16 cellular contexts compared by ENCODE assay signal in the genomic region with DNA sequence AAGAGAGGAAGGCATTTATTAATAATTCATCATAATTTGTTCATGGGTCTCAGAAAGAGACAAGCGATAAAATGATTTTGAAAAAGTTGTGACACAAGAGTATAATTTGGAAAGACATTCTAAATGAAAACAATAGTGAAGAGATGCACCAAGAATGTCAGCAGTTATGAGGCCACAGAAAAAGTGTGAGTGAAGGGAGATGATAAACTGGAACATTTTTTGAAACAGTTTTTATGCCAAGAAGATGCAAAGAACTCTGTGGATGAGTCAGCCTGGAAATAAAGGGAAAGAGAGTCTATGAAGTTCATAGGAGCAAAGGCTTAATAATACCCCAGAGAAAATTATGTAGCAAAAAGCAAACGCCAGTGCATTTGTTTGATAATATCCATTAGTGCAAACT.
DNase-seq lines count a peak whose midpoint lies in the region; ATAC-seq and TF ChIP-seq lines count a peak whose summit lies in the region.
"Had no signal": no experiment of that assay in that cellular context is flagged by ENCODE, and none has a peak within 500 bp of the region (broad histone marks: within the 10 kb centered on the region; RNA-seq: fewer than 3 reads in every experiment).

No MANE protein-coding gene starts in this region.

- H3K56ac ChIP-seq in IMR-90 (ENCODE audit: extremely low read depth, insufficient read depth, low read length) = no peak overlapping the region

- in situ Hi-C loops in IMR-90 (cut with MboI; ENCODE audit: low sequenced_read_pairs) = no loop called here
- in situ Hi-C loops in brain microvascular endothelial cell (cut with HindIII; ENCODE audit: low pct_ligation_motif_present, low sequenced_read_pairs) = no loop called here

- no peak overlapping the region for H3K4me2 ChIP-seq in IMR-90 (ENCODE audit: low read depth, low read length)
- no peak overlapping the region for H3K4me2 ChIP-seq in smooth muscle cell

- no peak overlapping the region for H2BK120ac ChIP-seq in IMR-90 (ENCODE audit: low read depth, low read length)

- intact Hi-C loops in IMR-90 (cut with micrococcal nuclease) = loop anchor here (5.0 kb wide), 2 partner anchors 103 to 188 kb away; a partner anchor contains a TSS

- H4K91ac ChIP-seq in IMR-90 (ENCODE audit: insufficient read depth, low read depth, low read length) = peak overlapping the region; percentile 88; the same call in 1 of the 2 replicates

- no CpG with 5 or more reads among the region's 2 CpGs for WGBS in IMR-90 (ENCODE audit: extremely low coverage in 2 of 2, insufficient read length in 1 of 2), 2 experiments
- WGBS in smooth muscle cell (ENCODE audit: low lambda C conversion rate) = 88% methylated on average over 2 of the region's 2 CpGs

- no peak for TF ChIP-seq RAD21 in IMR-90 (IDR thresholded peaks at IDR 0.05; ENCODE audit: low read length)

- H4K8ac ChIP-seq in IMR-90 (ENCODE audit: low read depth in 2 of 2, low read length in 2 of 2) = peak overlapping the region; percentile 45 to 79; a peak in 1 of 4 replicates

- H3K27me3 ChIP-seq in IMR-90 (ENCODE audit: control insufficient read depth, insufficient read depth, low read length) (no peaks in the 10 kb centered on the region), brain microvascular endothelial cell (replicated peaks) (no peaks in the 10 kb centered on the region), smooth muscle cell (ENCODE audit: low read depth) (peaks cover 53% of the 10 kb centered on the region)
- H3K27me3 ChIP-seq: body of pancreas, testis had no signal

- H3K36me3 ChIP-seq in IMR-90 (ENCODE audit: control insufficient read depth, insufficient read depth, low read length) (no peaks in the 10 kb centered on the region), brain microvascular endothelial cell (replicated peaks) (no peaks in the 10 kb centered on the region), smooth muscle cell (ENCODE audit: low read depth) (no peaks in the 10 kb centered on the region)

- H3F3A ChIP-seq in smooth muscle cell (ENCODE audit: low read depth) = no peaks in the 10 kb centered on the region

- CTCF ChIA-PET in IMR-90 (lab: Yijun Ruan, JAX) = no interaction called here

- H2BK15ac ChIP-seq in IMR-90 (ENCODE audit: low read depth, low read length) = no peak overlapping the region

- TF ChIP-seq POLR2A in IMR-90 (IDR thresholded peaks at IDR 0.05; ENCODE audit: low read depth, low read length) = no peak

- no peak overlapping the region for H3K23ac ChIP-seq in IMR-90 (ENCODE audit: low read depth, low read length)

- H4K20me1 ChIP-seq in IMR-90 (ENCODE audit: insufficient read depth, low read length) (no peaks in the 10 kb centered on the region), smooth muscle cell (ENCODE audit: low read depth) (no peaks in the 10 kb centered on the region)

- H2AK5ac ChIP-seq in IMR-90 (ENCODE audit: low read depth, low read length) = no peak overlapping the region

- H4K5ac ChIP-seq in IMR-90 (ENCODE audit: low read depth, low read length) = no peak overlapping the region

- H3K4me3 ChIP-seq in IMR-90 (ENCODE audit: insufficient read depth, low read depth, low read length) (no peak overlapping the region), brain microvascular endothelial cell (ENCODE audit: low read depth, low read length) (no peak overlapping the region), smooth muscle cell (no peak overlapping the region)
- H3K4me3 ChIP-seq: body of pancreas, testis had no signal

- H3K79me1 ChIP-seq in IMR-90 (ENCODE audit: low read depth in 1 of 2, low read length in 2 of 2) = no peaks in the 10 kb centered on the region

- H3K9me3 ChIP-seq in IMR-90 (ENCODE audit: control insufficient read depth, insufficient read depth, low read length) (no peaks in the 10 kb centered on the region), smooth muscle cell (replicated peaks; ENCODE audit: low read depth) (no peaks in the 10 kb centered on the region)
- H3K9me3 ChIP-seq: body of pancreas, testis had no signal

- H2BK20ac ChIP-seq in IMR-90 (ENCODE audit: low read depth, low read length) = no peak overlapping the region

- DNase-seq in IMR-90 (peak; percentile 66), brain microvascular endothelial cell (peak; percentile 60), glomerular visceral epithelial cell (ENCODE audit: extremely low spot score) (peak; percentile 25), smooth muscle cell (lab: John Stamatoyannopoulos, UW; ENCODE audit: unreplicated experiment) (no peak)
- DNase-seq in stimulated activated CD4-positive, alpha-beta T cell treated with anti-CD3 and anti-CD28 coated beads, Interleukin-4, amount 100 ng/mL, for 24 hours = no peak
- DNase-seq in activated naive CD4-positive, alpha-beta T cell (lab: John Stamatoyannopoulos, UW) = no peak
- DNase-seq: activated CD4-positive, alpha-beta T cell treated with anti-CD3 and anti-CD28 coated beads, Interleukin-2, amount 50 U/mL, for 1 hour; body of pancreas; C1 segment of cervical spinal cord; DMS153; left cardiac atrium; small intestine; SW 1271; testis had no signal

- peak overlapping the region; percentile 80 for H2BK5ac ChIP-seq in IMR-90 (ENCODE audit: low read depth, low read length, poor library complexity, severe bottlenecking)

- H2AFZ ChIP-seq in IMR-90 (replicated peaks; ENCODE audit: low read length, poor library complexity) = no peak overlapping the region
- no peak overlapping the region for H2AFZ ChIP-seq in smooth muscle cell (ENCODE audit: low read depth)
- H2AFZ ChIP-seq: parathyroid adenoma had no signal

- POLR2A ChIA-PET in IMR-90 (lab: Charles Lee; ENCODE audit: unreplicated experiment) = no interaction called here

- ATAC-seq in IMR-90 (ENCODE audit: low read depth) (peak; percentile 58), HG03442 (IDR thresholded peaks at IDR 0.05; ENCODE audit: unreplicated experiment) (no peak)
- ATAC-seq: body of pancreas had no signal

- H3K9ac ChIP-seq in IMR-90 (ENCODE audit: low read depth, low read length) (no peak overlapping the region), smooth muscle cell (ENCODE audit: low read depth) (no peak overlapping the region)
- H3K9ac ChIP-seq: parathyroid adenoma had no signal

- H3K4ac ChIP-seq in IMR-90 (ENCODE audit: low read depth, low read length) = no peak overlapping the region

- no TSS peak for BruUV-seq in IMR-90 (replicated peaks; lab: Mats Ljungman, UMichigan)

- H3K18ac ChIP-seq in IMR-90 (ENCODE audit: low read depth, low read length) = no peak overlapping the region

- H3K9me1 ChIP-seq in IMR-90 (ENCODE audit: insufficient read depth, low read length) = peaks cover 4% of the 10 kb centered on the region; the same call in 1 of the 2 replicates

- H3K79me2 ChIP-seq in smooth muscle cell (ENCODE audit: low read depth) = no peaks in the 10 kb centered on the region
- H3K79me2 ChIP-seq: parathyroid adenoma had no signal

- no peak overlapping the region for H2AK9ac ChIP-seq in IMR-90 (replicated peaks; ENCODE audit: low read depth, low read length, poor library complexity)

- TF ChIP-seq CTCF in IMR-90 (conservative IDR thresholded peaks at IDR 0.05; ENCODE audit: low read depth, low read length) (no peak), brain microvascular endothelial cell (IDR thresholded peaks at IDR 0.05; ENCODE audit: low read depth, low read length, missing control alignments) (no peak), smooth muscle cell (IDR thresholded peaks at IDR 0.05; ENCODE audit: borderline replicate concordance, insufficient read depth, poor library complexity, severe bottlenecking) (no peak)

- H3K14ac ChIP-seq in IMR-90 (replicated peaks; ENCODE audit: low read depth, low read length) = no peak overlapping the region

- dilution Hi-C loops in IMR-90 (cut with HindIII; ENCODE audit: low sequenced_read_pairs, unreplicated experiment) = no loop called here

- H3K4me1 ChIP-seq in IMR-90 (ENCODE audit: control insufficient read depth, insufficient read depth, low read length) (peaks cover 6% of the 10 kb centered on the region), smooth muscle cell (ENCODE audit: low read depth) (no peaks in the 10 kb centered on the region)
- H3K4me1 ChIP-seq: body of pancreas, parathyroid adenoma had no signal

- H3K27ac ChIP-seq in IMR-90 (ENCODE audit: insufficient read depth, low read length) (no peak overlapping the region), brain microvascular endothelial cell (peak overlapping the region; percentile 97), smooth muscle cell (ENCODE audit: low read depth) (no peak overlapping the region)
- H3K27ac ChIP-seq: body of pancreas, parathyroid adenoma, testis had no signal

TF ChIP-seq in IMR-90, 13 proteins besides CTCF, POLR2A, EP300 and RAD21 (continues in another document):
- TF ChIP-seq MXI1 (IDR thresholded peaks at IDR 0.05; ENCODE audit: borderline replicate concordance, low read depth, low read length) (no peak), CEBPB (IDR thresholded peaks at IDR 0.05; ENCODE audit: low read depth, low read length) (no peak), CHD1 (IDR thresholded peaks at IDR 0.05; ENCODE audit: low read depth, low read length) (no peak), RFX5 (IDR thresholded peaks at IDR 0.05; ENCODE audit: low read depth, low read length) (no peak), NFE2L2 (IDR thresholded peaks at IDR 0.05; ENCODE audit: low read depth, low read length) (no peak), MAFK (IDR thresholded peaks at IDR 0.05; ENCODE audit: low read depth, low read length) (no peak), SMC3 (IDR thresholded peaks at IDR 0.05; ENCODE audit: low read depth, low read length) (no peak), RCOR1 (IDR thresholded peaks at IDR 0.05; ENCODE audit: insufficient replicate concordance, low read length) (no peak), MAZ (IDR thresholded peaks at IDR 0.05; ENCODE audit: borderline replicate concordance, low read depth, low read length) (no peak), BHLHE40 (IDR thresholded peaks at IDR 0.05; ENCODE audit: low read depth, low read length) (no peak)
- TF ChIP-seq, protein P1, sequence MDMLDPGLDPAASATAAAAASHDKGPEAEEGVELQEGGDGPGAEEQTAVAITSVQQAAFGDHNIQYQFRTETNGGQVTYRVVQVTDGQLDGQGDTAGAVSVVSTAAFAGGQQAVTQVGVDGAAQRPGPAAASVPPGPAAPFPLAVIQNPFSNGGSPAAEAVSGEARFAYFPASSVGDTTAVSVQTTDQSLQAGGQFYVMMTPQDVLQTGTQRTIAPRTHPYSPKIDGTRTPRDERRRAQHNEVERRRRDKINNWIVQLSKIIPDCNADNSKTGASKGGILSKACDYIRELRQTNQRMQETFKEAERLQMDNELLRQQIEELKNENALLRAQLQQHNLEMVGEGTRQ (IDR thresholded peaks at IDR 0.05; ENCODE audit: low read depth, low read length) = no peak

Comparison
In these comparisons a context has a peak if more than half of its experiments do, and no peak if none do; other contexts are left out.
1. DNase-seq: peak in IMR-90 (single experiment), brain microvascular endothelial cell (single experiment) and glomerular visceral epithelial cell (single experiment); none in stimulated activated CD4-positive, alpha-beta T cell treated with anti-CD3 and anti-CD28 coated beads, Interleukin-4, amount 100 ng/mL, for 24 hours (single experiment), activated naive CD4-positive, alpha-beta T cell (0 of 4) and smooth muscle cell (single experiment).